In the genomic region with DNA sequence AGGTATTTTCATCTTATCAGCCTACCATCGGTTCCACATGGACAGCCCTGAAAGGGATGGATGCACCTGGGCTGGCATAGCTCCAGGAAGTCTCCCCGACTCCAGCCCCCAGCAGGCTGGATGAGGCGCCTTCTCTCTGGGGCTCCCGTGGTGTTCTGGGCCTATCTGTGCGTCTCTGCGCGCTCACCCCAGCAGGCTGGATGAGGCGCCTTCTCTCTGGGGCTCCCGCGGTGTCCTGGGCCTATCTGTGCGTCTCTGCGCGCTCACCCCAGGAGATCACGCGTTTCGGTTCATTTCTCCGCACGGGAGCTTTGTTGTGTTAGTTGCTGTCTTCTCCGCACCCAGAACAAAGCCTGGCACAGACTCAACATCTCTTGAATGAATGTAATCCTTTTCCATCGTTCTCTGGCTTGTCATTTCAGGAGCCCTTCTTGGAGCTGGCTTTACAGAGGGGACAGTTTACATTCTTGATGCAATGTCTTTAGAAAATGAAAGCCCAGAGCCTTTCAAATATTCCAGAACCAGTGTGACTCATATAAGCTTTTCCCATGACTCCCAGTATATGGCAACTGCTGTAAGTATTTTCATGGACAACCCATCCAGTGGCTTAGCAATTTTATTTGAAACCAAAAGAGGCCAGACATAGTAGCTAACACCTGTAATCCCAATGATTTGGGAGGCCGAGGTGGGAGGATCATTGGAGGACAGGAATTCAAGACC, we compare ENCODE assay signal across 1 cellular context.
TF ChIP-seq lines count a peak whose summit lies in the region.

No MANE protein-coding gene starts in this region.

TF ChIP-seq in K562, 482 proteins besides CTCF, POLR2A, EP300 and RAD21:
- TF ChIP-seq, protein P1, sequence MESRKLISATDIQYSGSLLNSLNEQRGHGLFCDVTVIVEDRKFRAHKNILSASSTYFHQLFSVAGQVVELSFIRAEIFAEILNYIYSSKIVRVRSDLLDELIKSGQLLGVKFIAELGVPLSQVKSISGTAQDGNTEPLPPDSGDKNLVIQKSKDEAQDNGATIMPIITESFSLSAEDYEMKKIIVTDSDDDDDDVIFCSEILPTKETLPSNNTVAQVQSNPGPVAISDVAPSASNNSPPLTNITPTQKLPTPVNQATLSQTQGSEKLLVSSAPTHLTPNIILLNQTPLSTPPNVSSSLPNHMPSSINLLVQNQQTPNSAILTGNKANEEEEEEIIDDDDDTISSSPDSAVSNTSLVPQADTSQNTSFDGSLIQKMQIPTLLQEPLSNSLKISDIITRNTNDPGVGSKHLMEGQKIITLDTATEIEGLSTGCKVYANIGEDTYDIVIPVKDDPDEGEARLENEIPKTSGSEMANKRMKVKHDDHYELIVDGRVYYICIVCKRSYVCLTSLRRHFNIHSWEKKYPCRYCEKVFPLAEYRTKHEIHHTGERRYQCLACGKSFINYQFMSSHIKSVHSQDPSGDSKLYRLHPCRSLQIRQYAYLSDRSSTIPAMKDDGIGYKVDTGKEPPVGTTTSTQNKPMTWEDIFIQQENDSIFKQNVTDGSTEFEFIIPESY (CRISPR knock-in tag; IDR thresholded peaks at IDR 0.05) = peak; percentile 79
- TF ChIP-seq ZNF212 (CRISPR knock-in tag; IDR thresholded peaks at IDR 0.05) (no peak), NFIC (IDR thresholded peaks at IDR 0.05) (peak; percentile 26; the same call in 1 of the 2 replicates), HLTF (IDR thresholded peaks at IDR 0.05) (no peak)
TF ChIP-seq in K562: peak in this region for 2.
